Comparison of ENCODE assay signal across 7 cellular contexts in genomic region chr4:187191676-187192075, GRCh38.
"Had no signal": no experiment of that assay in that cellular context is flagged by ENCODE, and none has a peak within 500 bp of the region (broad histone marks: within the 10 kb centered on the region; RNA-seq: fewer than 3 reads in every experiment).

No MANE protein-coding gene starts in this region.

- H2AFZ ChIP-seq: GM23338 had no signal

- H3K4me2 ChIP-seq: GM23338 had no signal

- DNase-seq: H9, HCEC 1CT, IMR-90, KG1 had no signal

- ATAC-seq: GM23338, K562 had no signal

- H3K4me3 ChIP-seq: GM23338, K562 had no signal

- H3K27ac ChIP-seq: HL-60 had no signal
